In genomic region chr16:27445502-27446175, GRCh38 we compare ENCODE assay signal across 14 cellular contexts. TPM values are rescaled to one million over a fixed set of nuclear protein-coding genes. Genes with fewer than 3 reads are reported as not detected.
DNase-seq lines count a peak whose midpoint lies in the region; ATAC-seq and TF ChIP-seq lines count a peak whose summit lies in the region.
"Had no signal": no experiment of that assay in that cellular context is flagged by ENCODE, and none has a peak within 500 bp of the region (broad histone marks: within the 10 kb centered on the region; RNA-seq: fewer than 3 reads in every experiment).

No MANE protein-coding gene starts in this region.

- intact Hi-C loops in natural killer cell (cut with micrococcal nuclease), result loop anchor here (1.0 to 2.0 kb wide), 2 partner anchors 43 to 131 kb away; partner anchors contain the start of gene IL21R

- no peak overlapping the region for H2AK5ac ChIP-seq in H9 (ENCODE audit: insufficient read length, low read length)

- peak overlapping the region; percentile 89 for H3K27ac Mint-ChIP-seq in activated CD4-positive, alpha-beta T cell treated with anti-CD3 and anti-CD28 coated beads, Interleukin-2, amount 10 ng/mL, durations not matched to agents 7 days and 5 days
- H3K27ac Mint-ChIP-seq in H9 (no peak overlapping the region), natural killer cell (peak overlapping the region; percentile 90 to 98)
- H3K27ac Mint-ChIP-seq in activated naive CD8-positive, alpha-beta T cell treated with anti-CD3 and anti-CD28 coated beads, Interleukin-2, amount 50 U/mL, for 24 hours, result peak overlapping the region; percentile 79

- no peak overlapping the region for H4K91ac ChIP-seq in H9 (ENCODE audit: insufficient read length, low read depth, low read length)

- no peak overlapping the region for H3K18ac ChIP-seq in H9 (ENCODE audit: insufficient read length, low read depth, low read length)

- H3K4me3 Mint-ChIP-seq in activated CD4-positive, alpha-beta T cell treated with anti-CD3 and anti-CD28 coated beads, Interleukin-2, amount 10 ng/mL, durations not matched to agents 7 days and 5 days, result no peak overlapping the region
- no peak overlapping the region for H3K4me3 Mint-ChIP-seq in H9
- no peak overlapping the region for H3K4me3 Mint-ChIP-seq in activated naive CD8-positive, alpha-beta T cell treated with anti-CD3 and anti-CD28 coated beads, Interleukin-2, amount 50 U/mL, for 24 hours
- peak overlapping the region; percentile 21 for H3K4me3 Mint-ChIP-seq in natural killer cell
- H3K4me3 Mint-ChIP-seq: memory B cell had no signal

- H4K20me1 ChIP-seq in H9 (ENCODE audit: control insufficient read depth, insufficient read depth, insufficient read length), result no peaks in the 10 kb centered on the region

- peaks cover 53% of the 10 kb centered on the region for H3K4me1 Mint-ChIP-seq in activated CD4-positive, alpha-beta T cell treated with anti-CD3 and anti-CD28 coated beads, Interleukin-2, amount 10 ng/mL, durations not matched to agents 7 days and 5 days
- H3K4me1 Mint-ChIP-seq in H9, result peaks cover 2 to 3% of the 10 kb centered on the region in 2 experiments; a peak in 2 of 4 replicates
- peaks cover 91% of the 10 kb centered on the region for H3K4me1 Mint-ChIP-seq in activated naive CD8-positive, alpha-beta T cell treated with anti-CD3 and anti-CD28 coated beads, Interleukin-2, amount 50 U/mL, for 24 hours
- peaks cover 56 to 70% of the 10 kb centered on the region in 2 donors for H3K4me1 Mint-ChIP-seq in natural killer cell

- H2BK20ac ChIP-seq in H9 (ENCODE audit: low read depth, low read length, poor library complexity, severe bottlenecking), result no peak overlapping the region

- no peaks in the 10 kb centered on the region for H3K79me1 ChIP-seq in H9 (ENCODE audit: insufficient read depth, low read depth, low read length, poor library complexity, severe bottlenecking)

- no peaks in the 10 kb centered on the region for H3K27me3 ChIP-seq in H9 (ENCODE audit: insufficient read depth, low read length)

- H3K14ac ChIP-seq in H9 (ENCODE audit: insufficient read depth, low read length), result no peak overlapping the region

- H3K79me2 ChIP-seq in H9 (ENCODE audit: insufficient read depth, low read length), result no peaks in the 10 kb centered on the region

- DNase-seq in activated CD4-positive, alpha-beta T cell treated with anti-CD3 and anti-CD28 coated beads, Interleukin-2, amount 10 ng/mL, durations not matched to agents 7 days and 5 days, result no peak
- no peak for DNase-seq in activated CD4-positive, alpha-beta T cell treated with anti-CD3 and anti-CD28 coated beads for 48 hours
- DNase-seq in H9 (no peak), natural killer cell (no peak)
- DNase-seq in activated naive CD8-positive, alpha-beta T cell treated with anti-CD3 and anti-CD28 coated beads, Interleukin-2, amount 50 U/mL, for 24 hours, result no peak
- DNase-seq: activated CD4-positive, alpha-beta T cell treated with anti-CD3 and anti-CD28 coated beads for 4 hours; amygdala; NCI-H510A; PC-3 had no signal

- H3K56ac ChIP-seq in H9 (ENCODE audit: insufficient read length, low read depth, low read length), result no peak overlapping the region

- no peak overlapping the region for H3K4me2 ChIP-seq in H9 (ENCODE audit: insufficient read depth, insufficient read length, low read length)

- POLR2A ChIA-PET in activated CD4-positive, alpha-beta T cell treated with anti-CD3 and anti-CD28 coated beads, Interleukin-2, amount 10 ng/mL, durations not matched to agents 7 days and 5 days (lab: Charles Lee), result interaction anchor here (0.7 to 1.0 kb wide), 2 partner anchors 78 to 192 kb away, joined by 3 to 5 read pairs; no protein-coding TSS in a partner anchor

- peaks cover 90% of the 10 kb centered on the region for H3K36me3 Mint-ChIP-seq in activated CD4-positive, alpha-beta T cell treated with anti-CD3 and anti-CD28 coated beads, Interleukin-2, amount 10 ng/mL, durations not matched to agents 7 days and 5 days (ENCODE audit: low read depth)
- peaks cover 12 to 16% (median 13%) of the 10 kb centered on the region in 3 experiments for H3K36me3 Mint-ChIP-seq in H9 (ENCODE audit: insufficient read depth in 1 of 3, low read depth in 3 of 3)
- peaks cover 88% of the 10 kb centered on the region for H3K36me3 Mint-ChIP-seq in activated naive CD8-positive, alpha-beta T cell treated with anti-CD3 and anti-CD28 coated beads, Interleukin-2, amount 50 U/mL, for 24 hours (ENCODE audit: low read depth)
- H3K36me3 Mint-ChIP-seq in natural killer cell, result no peaks in the 10 kb centered on the region

- H2AFZ ChIP-seq in H9 (ENCODE audit: low read length), result no peak overlapping the region

- no peak overlapping the region for H3K9ac ChIP-seq in H9 (ENCODE audit: extremely low read depth, insufficient read length, low read length)

- no peak overlapping the region for H4K5ac ChIP-seq in H9 (ENCODE audit: insufficient read length, low read depth, low read length)

- no peak overlapping the region for H2BK5ac ChIP-seq in H9 (ENCODE audit: insufficient read length, low read length)

- no peaks in the 10 kb centered on the region for H3K4me1 ChIP-seq in H9 (ENCODE audit: insufficient read depth, low read length)

- H3K27me3 Mint-ChIP-seq in activated CD4-positive, alpha-beta T cell treated with anti-CD3 and anti-CD28 coated beads, Interleukin-2, amount 10 ng/mL, durations not matched to agents 7 days and 5 days, result no peaks in the 10 kb centered on the region
- H3K27me3 Mint-ChIP-seq in H9 (ENCODE audit: low read depth) (peaks cover 4% of the 10 kb centered on the region; the same call in 1 of the 2 replicates), natural killer cell (ENCODE audit: low read depth in 2 of 2) (no peaks in the 10 kb centered on the region)
- no peaks in the 10 kb centered on the region for H3K27me3 Mint-ChIP-seq in activated naive CD8-positive, alpha-beta T cell treated with anti-CD3 and anti-CD28 coated beads, Interleukin-2, amount 50 U/mL, for 24 hours

- H3K27ac ChIP-seq in H9 (ENCODE audit: insufficient read length, low read depth, low read length), result no peak overlapping the region
- H3K27ac ChIP-seq: suprapubic skin had no signal

- peak; percentile 36 for TF ChIP-seq CTCF in H9 (conservative IDR thresholded peaks at IDR 0.05)
- TF ChIP-seq CTCF in natural killer cell (IDR thresholded peaks at IDR 0.05), result no peak

- H3K23ac ChIP-seq in H9 (ENCODE audit: insufficient read length, low read depth, low read length), result no peak overlapping the region

- H3T11ph ChIP-seq in H9 (ENCODE audit: low read length), result no peak overlapping the region

- no peak overlapping the region for H3K4ac ChIP-seq in H9 (ENCODE audit: low read depth, low read length)

- CTCF ChIA-PET in activated CD4-positive, alpha-beta T cell treated with anti-CD3 and anti-CD28 coated beads, Interleukin-2, amount 10 ng/mL, durations not matched to agents 7 days and 5 days (lab: Charles Lee), result interaction anchor here (1.3 to 1.6 kb wide), 2 partner anchors 13 to 73 kb away, joined by 3 to 4 read pairs; no protein-coding TSS in a partner anchor

- peaks cover 15% of the 10 kb centered on the region for H3K9me3 ChIP-seq in H9 (ENCODE audit: control insufficient read depth, low read depth, low read length)
- H3K9me3 ChIP-seq: suprapubic skin had no signal

- H2BK12ac ChIP-seq in H9 (ENCODE audit: insufficient read length, low read depth, low read length), result no peak overlapping the region

- no peak for ATAC-seq in activated naive CD8-positive, alpha-beta T cell treated with anti-CD3 and anti-CD28 coated beads, Interleukin-2, amount 50 U/mL, for 24 hours
- ATAC-seq in natural killer cell (no peak), esophagus mucosa (no peak), GM19463 (IDR thresholded peaks at IDR 0.05; ENCODE audit: unreplicated experiment) (no peak), GM21786 (IDR thresholded peaks at IDR 0.05; ENCODE audit: unreplicated experiment) (no peak)
- ATAC-seq: PC-3 had no signal

- no peaks in the 10 kb centered on the region for H3K23me2 ChIP-seq in H9 (ENCODE audit: insufficient read length, low read depth, low read length, poor library complexity, severe bottlenecking)

- WGBS in H9 (ENCODE audit: extremely low coverage, insufficient read length, low lambda C conversion rate), result no CpG with 5 or more reads among the region's 12 CpGs

- peaks cover 24% of the 10 kb centered on the region for H3K9me3 Mint-ChIP-seq in activated CD4-positive, alpha-beta T cell treated with anti-CD3 and anti-CD28 coated beads, Interleukin-2, amount 10 ng/mL, durations not matched to agents 7 days and 5 days
- H3K9me3 Mint-ChIP-seq in H9 (peaks cover 16 to 22% of the 10 kb centered on the region in 2 experiments), natural killer cell (no peaks in the 10 kb centered on the region)
- no peaks in the 10 kb centered on the region for H3K9me3 Mint-ChIP-seq in activated naive CD8-positive, alpha-beta T cell treated with anti-CD3 and anti-CD28 coated beads, Interleukin-2, amount 50 U/mL, for 24 hours

- H4K8ac ChIP-seq in H9 (replicated peaks; ENCODE audit: insufficient read length, low read depth, low read length), result no peak overlapping the region

- no peak overlapping the region for H2BK15ac ChIP-seq in H9 (ENCODE audit: low read depth, low read length)

- no peak overlapping the region for H2BK120ac ChIP-seq in H9 (ENCODE audit: low read depth, low read length, poor library complexity, severe bottlenecking)

RNA-seq across cellular contexts. Expression of gene IL21R, which starts 43.7 kb away (rescaled TPM):
- 10 to 100 TPM; 44.4 to 45.6 TPM for total RNA-seq in activated CD4-positive, alpha-beta T cell treated with anti-CD3 and anti-CD28 coated beads, Interleukin-2, amount 10 ng/mL, durations not matched to agents 7 days and 5 days
- total RNA-seq in H9 (2021) (0.07 and 0.11 TPM in 2 replicates), natural killer cell (10 to 100 TPM; 24.3 to 45.7 (median 26.5) TPM), esophagus mucosa (0.56 TPM)

Comparison
In these comparisons a context has a peak if more than half of its experiments do, and no peak if none do; other contexts are left out.
1. H3K27ac Mint-ChIP-seq: peak in activated CD4-positive, alpha-beta T cell treated with anti-CD3 and anti-CD28 coated beads, Interleukin-2, amount 10 ng/mL, durations not matched to agents 7 days and 5 days (single experiment), activated naive CD8-positive, alpha-beta T cell treated with anti-CD3 and anti-CD28 coated beads, Interleukin-2, amount 50 U/mL, for 24 hours (single experiment) and natural killer cell (2 of 2); none in H9 (0 of 3).
2. RNA of gene IL21R, which starts 43.7 kb away (total RNA-seq): 44.4 to 45.6 TPM in activated CD4-positive, alpha-beta T cell treated with anti-CD3 and anti-CD28 coated beads, Interleukin-2, amount 10 ng/mL, durations not matched to agents 7 days and 5 days and 24.3 to 45.7 TPM in natural killer cell; 0.56 TPM in esophagus mucosa (single experiment) and 0.07 to 0.11 TPM in H9; every median in the first group is over 10 times any median in the second.